8 cellular contexts compared by ENCODE assay signal in the genomic region with DNA sequence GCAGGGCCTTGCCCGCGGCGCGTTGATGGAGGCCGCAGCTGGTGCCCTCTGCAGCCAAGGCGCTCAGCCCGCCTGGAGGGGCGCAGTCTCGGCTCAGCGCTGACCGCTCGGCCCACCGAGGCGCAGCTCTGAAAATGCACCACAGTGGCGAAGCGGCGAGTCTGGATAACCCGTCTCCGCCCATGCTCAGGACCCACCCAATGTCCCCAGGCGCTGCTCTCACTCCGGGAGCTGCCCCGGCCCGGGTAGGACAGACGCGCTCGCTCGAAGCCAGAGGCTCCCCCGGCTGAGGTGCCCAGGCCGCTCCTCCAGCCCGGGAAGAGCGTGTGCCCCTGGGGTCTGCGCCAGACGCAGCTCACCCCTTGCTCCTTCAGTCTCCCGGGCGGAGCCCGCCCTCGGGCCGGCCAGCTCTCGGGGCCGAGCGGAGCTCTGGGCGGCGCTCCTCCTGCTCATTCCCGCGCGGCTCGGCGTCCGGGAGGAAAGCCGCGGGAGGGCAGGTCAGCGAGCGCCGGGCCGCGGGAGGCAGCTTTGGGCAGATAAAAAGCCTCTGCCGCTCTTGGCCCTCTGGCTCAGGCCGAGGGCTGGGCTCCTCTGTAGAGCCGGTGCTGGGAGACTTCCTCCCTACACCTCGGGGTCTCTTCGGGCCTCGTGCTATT. TPM values are rescaled to one million over a fixed set of nuclear protein-coding genes. Genes with fewer than 3 reads are reported as not detected.
DNase-seq lines count a peak whose midpoint lies in the region; ATAC-seq and TF ChIP-seq lines count a peak whose summit lies in the region.

No MANE protein-coding gene starts in this region.

- CTCF ChIA-PET in CD8-positive, alpha-beta memory T cell (lab: Charles Lee) = interaction anchor here (2.1 kb wide), 1 partner anchor 10 kb away, joined by 5 read pairs; no protein-coding TSS in a partner anchor

- peaks cover 0 to 9% (median 6%) of the 10 kb centered on the region in 3 donors for H3K36me3 Mint-ChIP-seq in CD8-positive, alpha-beta memory T cell
- peaks cover 7% of the 10 kb centered on the region for H3K36me3 Mint-ChIP-seq in neural crest cell (ENCODE audit: low read depth)

- peak; percentile 42 for ATAC-seq in GM19023 (IDR thresholded peaks at IDR 0.05; ENCODE audit: unreplicated experiment)
- peak; percentile 35 for ATAC-seq in HG03521 (IDR thresholded peaks at IDR 0.05; ENCODE audit: unreplicated experiment)
- ATAC-seq in GM21381 (IDR thresholded peaks at IDR 0.05; ENCODE audit: unreplicated experiment) = no peak

- peak overlapping the region; percentile 30 for H3K4me3 ChIP-seq in CD8-positive, alpha-beta memory T cell (ENCODE audit: low read length)
- H3K4me3 ChIP-seq in WI38 (ENCODE audit: low read depth, low read length) = peak overlapping the region; percentile 57
- H3K4me3 ChIP-seq in fibroblast of pulmonary artery (replicated peaks; ENCODE audit: low read depth, low read length) = peak overlapping the region; percentile 53

- peak overlapping the region; percentile 24 to 83 (median 69) for H3K4me3 Mint-ChIP-seq in CD8-positive, alpha-beta memory T cell
- H3K4me3 Mint-ChIP-seq in neural crest cell = peak overlapping the region; percentile 69

- POLR2A ChIA-PET in CD8-positive, alpha-beta memory T cell (lab: Charles Lee) = no interaction called here

- peaks cover 0 to 3% (median 0%) of the 10 kb centered on the region in 5 donors for H3K9me3 Mint-ChIP-seq in CD8-positive, alpha-beta memory T cell
- no peaks in the 10 kb centered on the region for H3K9me3 Mint-ChIP-seq in neural crest cell

- DNase-seq in CD8-positive, alpha-beta memory T cell = no peak
- DNase-seq in fibroblast of pulmonary artery (ENCODE audit: low read depth) = no peak
- peak; percentile 55 for DNase-seq in neural crest cell (ENCODE audit: low read depth, low spot score)
- no peak for DNase-seq in stimulated activated naive CD4-positive, alpha-beta T cell treated with Interleukin-2 at 50 U/mL for 16 hours (lab: John Stamatoyannopoulos, UW)

- TF ChIP-seq CTCF in WI38 (IDR thresholded peaks at IDR 0.05; ENCODE audit: low read depth, low read length) (no peak), fibroblast of pulmonary artery (IDR thresholded peaks at IDR 0.05; ENCODE audit: low read length, missing control alignments) (no peak), neural crest cell (conservative IDR thresholded peaks at IDR 0.05) (peak; percentile 24)

- peaks cover 42% of the 10 kb centered on the region for H3K27me3 ChIP-seq in CD8-positive, alpha-beta memory T cell (ENCODE audit: insufficient read depth, low read length, poor library complexity, severe bottlenecking)

- peaks cover 36 to 55% (median 53%) of the 10 kb centered on the region in 3 donors for H3K4me1 Mint-ChIP-seq in CD8-positive, alpha-beta memory T cell
- H3K4me1 Mint-ChIP-seq in neural crest cell = peaks cover 44% of the 10 kb centered on the region

- H3K4me1 ChIP-seq in CD8-positive, alpha-beta memory T cell (ENCODE audit: insufficient read depth, low read length) = peaks cover 27% of the 10 kb centered on the region

- H3K27ac Mint-ChIP-seq in CD8-positive, alpha-beta memory T cell = no peak overlapping the region
- H3K27ac Mint-ChIP-seq in neural crest cell (ENCODE audit: unreplicated experiment) = no peak overlapping the region

- H3K36me3 ChIP-seq in CD8-positive, alpha-beta memory T cell (ENCODE audit: insufficient read depth, low read length) = no peaks in the 10 kb centered on the region

- H3K9me3 ChIP-seq in CD8-positive, alpha-beta memory T cell (ENCODE audit: low read length) = no peaks in the 10 kb centered on the region

- H3K27ac ChIP-seq in CD8-positive, alpha-beta memory T cell (ENCODE audit: low read depth, low read length) = no peak overlapping the region

- H3K27me3 Mint-ChIP-seq in CD8-positive, alpha-beta memory T cell = peaks cover 44 to 56% of the 10 kb centered on the region in 2 donors
- H3K27me3 Mint-ChIP-seq in neural crest cell (ENCODE audit: low read depth) = peaks cover 82% of the 10 kb centered on the region

RNA-seq across cellular contexts. Expression of a gene that starts 1.6 kb away (rescaled TPM):
- not detected for total RNA-seq in CD8-positive, alpha-beta memory T cell
- polyA plus RNA-seq in CD8-positive, alpha-beta memory T cell = not detected
- total RNA-seq in neural crest cell = 0.05 and 0.09 TPM in 2 replicates
